ENCODE assay signal across 22 cellular contexts in the genomic region with DNA sequence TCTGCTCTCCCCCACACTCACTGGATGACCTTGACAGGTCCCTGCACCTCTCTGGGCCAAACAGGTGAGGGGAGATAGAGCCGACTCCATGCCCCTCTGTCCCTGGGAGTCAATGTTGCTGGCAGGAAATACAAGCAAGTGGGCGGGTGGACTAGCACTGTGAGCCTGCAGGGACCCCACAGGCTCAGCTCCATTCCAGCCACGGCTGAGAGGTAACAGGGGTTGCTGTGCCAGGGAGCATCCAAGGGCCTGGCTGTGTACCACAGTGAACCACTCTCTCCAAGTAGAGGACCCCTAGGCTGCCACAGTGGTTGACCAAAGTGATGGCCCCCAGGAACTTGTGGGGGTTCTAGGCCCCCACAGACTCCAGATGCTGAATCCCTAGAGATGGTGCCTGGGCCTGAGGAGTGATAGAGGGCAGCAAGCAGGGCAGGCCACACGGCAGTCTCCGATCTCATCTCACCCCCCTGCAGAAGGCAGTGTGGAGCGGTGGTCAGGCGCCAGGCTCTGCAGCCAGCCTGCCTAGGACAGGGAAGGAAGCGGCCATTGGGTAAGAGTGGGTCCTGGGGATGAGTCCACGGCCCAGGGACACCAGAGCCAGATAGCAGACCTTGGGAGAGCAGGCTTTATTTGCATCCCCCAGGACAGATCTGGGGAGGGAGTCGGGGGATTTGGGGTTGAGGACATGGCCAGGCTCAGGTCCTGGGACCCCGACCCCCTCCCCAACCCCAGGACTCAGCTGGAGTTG. TPM values are rescaled to one million over a fixed set of nuclear protein-coding genes. Genes with fewer than 3 reads are reported as not detected.
DNase-seq lines count a peak whose midpoint lies in the region; ATAC-seq, FAIRE-seq and TF ChIP-seq lines count a peak whose summit lies in the region.
"Had no signal": no experiment of that assay in that cellular context is flagged by ENCODE, and none has a peak within 500 bp of the region (broad histone marks: within the 10 kb centered on the region; RNA-seq: fewer than 3 reads in every experiment).

No MANE protein-coding gene starts in this region.

- no peak for TF ChIP-seq CTCF in CD4-positive, alpha-beta T cell (IDR thresholded peaks at IDR 0.05)
- TF ChIP-seq CTCF in VCaP (conservative IDR thresholded peaks at IDR 0.05) (no peak), pancreas (IDR thresholded peaks at IDR 0.05) (no peak)

- H3K4me1 ChIP-seq in right cardiac atrium (ENCODE audit: control insufficient read depth, insufficient read depth, low read length): peaks cover 10% of the 10 kb centered on the region
- H3K4me1 ChIP-seq in pancreas: peaks cover 6 to 16% (median 12%) of the 10 kb centered on the region in 3 donors

- H3K4me3 Mint-ChIP-seq in CD4-positive, alpha-beta T cell: no peak overlapping the region

- no peak for DNase-seq in CD4-positive, alpha-beta T cell
- DNase-seq in right cardiac atrium: peak in 2 of 3 donors; percentile 42 to 54
- peak in 2 of 6 donors; percentile 40 to 65 for DNase-seq in pancreas
- DNase-seq in hepatic stellate cell (ENCODE audit: low spot score): no peak
- no peak for DNase-seq in kidney tubule cell (ENCODE audit: low spot score)
- DNase-seq: activated CD4-positive, alpha-beta T cell treated with anti-CD3 and anti-CD28 coated beads, Interleukin-2, amount 50 U/mL, for 1 hour; activated effector memory CD4-positive, alpha-beta T cell treated with anti-CD3 and anti-CD28 coated beads, Interleukin-2, amount 50 U/mL, for 16 hours; CD4-positive, alpha-beta memory T cell; erythroblast; NCI-H1092 treated with DMSO at 0.1 percent for 48 hours; NCI-H2081; NCI-H510A; stimulated activated CD4-positive, alpha-beta T cell treated with anti-CD3 and anti-CD28 coated beads, Interleukin-4, amount 100 ng/mL, for 24 hours had no signal

- no peaks in the 10 kb centered on the region for H3K9me3 ChIP-seq in CD4-positive, alpha-beta T cell (ENCODE audit: control insufficient read depth, low read length)
- H3K9me3 ChIP-seq in right cardiac atrium (ENCODE audit: control insufficient read depth, low read length): no peaks in the 10 kb centered on the region
- no peaks in the 10 kb centered on the region for H3K9me3 ChIP-seq in pancreas
- H3K9me3 ChIP-seq: vagina had no signal

- no peaks in the 10 kb centered on the region for H3K9me3 Mint-ChIP-seq in CD4-positive, alpha-beta T cell
- H3K9me3 Mint-ChIP-seq: CD4-positive, alpha-beta memory T cell had no signal

- peaks cover 7% of the 10 kb centered on the region for H3K36me3 Mint-ChIP-seq in CD4-positive, alpha-beta T cell (ENCODE audit: low read depth)

- ATAC-seq in CD4-positive, alpha-beta T cell (ENCODE audit: poor library complexity): no peak
- ATAC-seq in right cardiac atrium (no peak), pancreas (peak in 3 of 4 donors; percentile 3 to 10 (median 9)), HG03039 (IDR thresholded peaks at IDR 0.05; ENCODE audit: unreplicated experiment) (no peak), GM21447 (IDR thresholded peaks at IDR 0.05; ENCODE audit: unreplicated experiment) (no peak)

- POLR2A ChIA-PET in CD4-positive, alpha-beta T cell (lab: Charles Lee): interaction anchor here (0.9 kb wide), 1 partner anchor 455 kb away, joined by 4 read pairs; a partner anchor contains a TSS

- no peaks in the 10 kb centered on the region for H3K36me3 ChIP-seq in pancreas
- H3K36me3 ChIP-seq: vagina had no signal

- H3K27me3 ChIP-seq in CD4-positive, alpha-beta T cell (ENCODE audit: control insufficient read depth, insufficient read depth, low read length): no peaks in the 10 kb centered on the region
- H3K27me3 ChIP-seq in right cardiac atrium (ENCODE audit: control insufficient read depth, insufficient read depth): no peaks in the 10 kb centered on the region
- no peaks in the 10 kb centered on the region for H3K27me3 ChIP-seq in pancreas
- H3K27me3 ChIP-seq: vagina had no signal

- 72% methylated on average over 11 of the region's 11 CpGs for WGBS in right cardiac atrium
- WGBS in pancreas, 2 donors: 68% methylated on average over 11 of the region's 11 CpGs

- FAIRE-seq in pancreas (lab: Jason Lieb, UNC): no peak
- FAIRE-seq: bronchial epithelial cell, frontal cortex, GM12891 had no signal

- H3K4me3 ChIP-seq in right cardiac atrium (ENCODE audit: low read length) (no peak overlapping the region), pancreas (no peak overlapping the region)
- H3K4me3 ChIP-seq: smooth muscle cell, vagina had no signal

- no peaks in the 10 kb centered on the region for H3K27me3 Mint-ChIP-seq in CD4-positive, alpha-beta T cell
- H3K27me3 Mint-ChIP-seq: CD4-positive, alpha-beta memory T cell had no signal

- peaks cover 23% of the 10 kb centered on the region for H3K4me1 Mint-ChIP-seq in CD4-positive, alpha-beta T cell (ENCODE audit: low read depth)

- intact Hi-C loops in CD4-positive, alpha-beta T cell (cut with DNase I, micrococcal nuclease): no loop called here
- intact Hi-C loops in right cardiac atrium (cut with DNase I): no loop called here
- intact Hi-C loops in pancreas (cut with DNase I): no loop called here

- CTCF ChIA-PET in CD4-positive, alpha-beta T cell (lab: Charles Lee): interaction anchor here (0.9 kb wide), 1 partner anchor 38 kb away, joined by 4 read pairs; no protein-coding TSS in a partner anchor

- peak overlapping the region; percentile 11 for H3K27ac Mint-ChIP-seq in CD4-positive, alpha-beta T cell

- no peak overlapping the region for H3K27ac ChIP-seq in CD4-positive, alpha-beta T cell (ENCODE audit: low read depth, low read length)
- peak overlapping the region; percentile 72 for H3K27ac ChIP-seq in VCaP
- H3K27ac ChIP-seq in right cardiac atrium (ENCODE audit: low read length): peak overlapping the region; percentile 86
- peak overlapping the region in 3 of 4 donors; percentile 2 to 44 (median 16) for H3K27ac ChIP-seq in pancreas
- H3K27ac ChIP-seq: KMS-11, vagina had no signal

RNA-seq across cellular contexts. Expression of a gene that starts 3.2 kb away (rescaled TPM):
- total RNA-seq in CD4-positive, alpha-beta T cell: 1 to 10 TPM; 5.3 to 6.6 TPM
- 1,000 to 10,000 TPM; 2,349 to 3,477 (median 2,851) TPM for total RNA-seq in right cardiac atrium
- 6,305 TPM for polyA plus RNA-seq in right cardiac atrium
- 1 to 10 TPM in 3 of 6 donors, under 1 TPM in 3; 0.40 to 3.2 (median 1.1) TPM for total RNA-seq in pancreas
- polyA plus RNA-seq in pancreas: 1 to 10 TPM; 5.9 to 6.3 TPM

RNA-seq across cellular contexts. Expression of a gene that starts 4.7 kb away (rescaled TPM):
- total RNA-seq in CD4-positive, alpha-beta T cell: 100 to 1,000 TPM; 160 to 163 TPM
- total RNA-seq in right cardiac atrium (10 to 100 TPM; 48.6 to 59.2 (median 53.0) TPM), pancreas (10 to 100 TPM; 24.4 to 52.6 (median 32.4) TPM)
- polyA plus RNA-seq in right cardiac atrium (31.2 TPM), pancreas (100 to 1,000 TPM; 106 to 109 TPM)

RNA-seq across cellular contexts. Expression of a gene that starts 5.8 kb away (rescaled TPM):
- total RNA-seq in CD4-positive, alpha-beta T cell: under 1 TPM; 0.34 to 0.69 TPM
- total RNA-seq in right cardiac atrium (10 to 100 TPM in 1 of 4 donors, 1 to 10 TPM in 3; 4.7 to 13.1 (median 8.3) TPM), pancreas (1 to 10 TPM in 5 of 6 donors, under 1 TPM in 1; 0.75 to 5.4 (median 2.4) TPM)
- polyA plus RNA-seq in right cardiac atrium (11.2 TPM), pancreas (1 to 10 TPM; 3.8 to 4.9 TPM)

RNA-seq across cellular contexts. Expression of a gene that starts 40.2 kb away (rescaled TPM):
- total RNA-seq in CD4-positive, alpha-beta T cell: 10 to 100 TPM; 13.3 to 13.8 TPM
- total RNA-seq in right cardiac atrium (10 to 100 TPM; 15.9 to 28.5 (median 18.3) TPM), pancreas (1 to 10 TPM; 2.9 to 7.3 (median 4.7) TPM)
- polyA plus RNA-seq in right cardiac atrium (10.9 TPM), pancreas (1 to 10 TPM; 4.8 to 8.5 TPM)

RNA-seq across cellular contexts. Expression of a gene that starts 40.9 kb away (rescaled TPM):
- total RNA-seq in CD4-positive, alpha-beta T cell: 100 to 1,000 TPM; 149 to 157 TPM
- total RNA-seq in right cardiac atrium (10 to 100 TPM; 48.4 to 59.1 (median 55.9) TPM), pancreas (10 to 100 TPM; 29.1 to 44.0 (median 34.1) TPM)
- polyA plus RNA-seq in right cardiac atrium (43.0 TPM), pancreas (10 to 100 TPM; 60.1 to 71.0 TPM)

Comparison
In these comparisons a context has a peak if more than half of its experiments do, and no peak if none do; other contexts are left out.
1. ATAC-seq: peak in pancreas (3 of 4); none in CD4-positive, alpha-beta T cell (single experiment), right cardiac atrium (0 of 2), HG03039 (single experiment) and GM21447 (single experiment).
2. DNase-seq: peak in right cardiac atrium (2 of 3); none in CD4-positive, alpha-beta T cell (0 of 10), hepatic stellate cell (single experiment) and kidney tubule cell (single experiment).
3. RNA of a gene that starts 3.2 kb away (total RNA-seq): 2,349 to 3,477 TPM in right cardiac atrium; 5.3 to 6.6 TPM in CD4-positive, alpha-beta T cell and 0.40 to 3.2 TPM in pancreas; every median in the first group is over 100 times any median in the second.